ENCODE assay signal across 16 cellular contexts in genomic region chr11:74838188-74838587, GRCh38.
DNase-seq lines count a peak whose midpoint lies in the region; ATAC-seq and TF ChIP-seq lines count a peak whose summit lies in the region.
"Had no signal": no experiment of that assay in that cellular context is flagged by ENCODE, and none has a peak within 500 bp of the region (broad histone marks: within the 10 kb centered on the region; RNA-seq: fewer than 3 reads in every experiment).

No MANE protein-coding gene starts in this region.

- CTCF ChIA-PET in activated CD8-positive, alpha-beta T cell treated with anti-CD3 and anti-CD28 coated beads, Interleukin-2, amount 10 ng/mL, durations not matched to agents 7 days and 5 days (lab: Charles Lee) = interaction anchor here (1.2 kb wide), 1 partner anchor 99 kb away, joined by 3 read pairs; no protein-coding TSS in a partner anchor
- CTCF ChIA-PET in activated CD8-positive, alpha-beta T cell treated with anti-CD3 and anti-CD28 coated beads for 36 hours (lab: Charles Lee) = no interaction called here
- CTCF ChIA-PET in IMR-90 (lab: Yijun Ruan, JAX) = no interaction called here

- no peak overlapping the region for H4K12ac ChIP-seq in trophoblast cell (ENCODE audit: low read depth, low read length)

- no peaks in the 10 kb centered on the region for H3K9me3 ChIP-seq in IMR-90 (ENCODE audit: control insufficient read depth, insufficient read depth, low read length)
- peaks cover 2% of the 10 kb centered on the region for H3K9me3 ChIP-seq in trophoblast cell (ENCODE audit: insufficient read depth, low read depth, low read length)
- H3K9me3 ChIP-seq in aorta (ENCODE audit: control insufficient read depth, low read length) = no peaks in the 10 kb centered on the region
- H3K9me3 ChIP-seq: BLaER1 had no signal

- peaks cover 63% of the 10 kb centered on the region for H3K36me3 Mint-ChIP-seq in activated CD8-positive, alpha-beta T cell treated with anti-CD3 and anti-CD28 coated beads, Interleukin-2, amount 10 ng/mL, durations not matched to agents 7 days and 5 days (ENCODE audit: low read depth)
- H3K36me3 Mint-ChIP-seq in activated CD8-positive, alpha-beta T cell treated with anti-CD3 and anti-CD28 coated beads for 36 hours (ENCODE audit: low read depth) = peaks cover 35% of the 10 kb centered on the region

- in situ Hi-C loops in IMR-90 (cut with MboI; ENCODE audit: low sequenced_read_pairs) = no loop called here

- H3K14ac ChIP-seq in IMR-90 (replicated peaks; ENCODE audit: low read depth, low read length) = no peak overlapping the region
- no peak overlapping the region for H3K14ac ChIP-seq in trophoblast cell (ENCODE audit: low read length)

- H3K23ac ChIP-seq in IMR-90 (ENCODE audit: low read depth, low read length) (no peak overlapping the region), trophoblast cell (ENCODE audit: low read length) (no peak overlapping the region)

- intact Hi-C loops in activated CD8-positive, alpha-beta T cell treated with anti-CD3 and anti-CD28 coated beads for 36 hours (cut with micrococcal nuclease) = no loop called here
- intact Hi-C loops in IMR-90 (cut with micrococcal nuclease) = no loop called here
- intact Hi-C loops in aorta (cut with DNase I) = no loop called here

- H3K27me3 ChIP-seq in IMR-90 (ENCODE audit: control insufficient read depth, insufficient read depth, low read length) = no peaks in the 10 kb centered on the region
- no peaks in the 10 kb centered on the region for H3K27me3 ChIP-seq in trophoblast cell (ENCODE audit: insufficient read depth, low read length)
- no peaks in the 10 kb centered on the region for H3K27me3 ChIP-seq in aorta (ENCODE audit: control insufficient read depth in 1 of 2, insufficient read depth in 2 of 2, low read length in 1 of 2)
- H3K27me3 ChIP-seq: BLaER1 had no signal

- H3K4me1 ChIP-seq in IMR-90 (ENCODE audit: control insufficient read depth, insufficient read depth, low read length) (no peaks in the 10 kb centered on the region; the same call in 1 of the 2 replicates), trophoblast cell (ENCODE audit: control insufficient read depth in 1 of 2, insufficient read depth in 2 of 2, low read length in 2 of 2) (peaks cover 0 to 4% of the 10 kb centered on the region in 2 experiments), aorta (ENCODE audit: control insufficient read depth in 1 of 2, insufficient read depth in 2 of 2, low read length in 2 of 2) (no peaks in the 10 kb centered on the region)
- H3K4me1 ChIP-seq: BLaER1 had no signal

- H3K36me3 ChIP-seq in IMR-90 (ENCODE audit: control insufficient read depth, insufficient read depth, low read length) (peaks cover 44% of the 10 kb centered on the region), trophoblast cell (ENCODE audit: control insufficient read depth in 1 of 2, insufficient read depth in 2 of 2, low read length in 2 of 2) (peaks cover 12 to 25% of the 10 kb centered on the region in 2 experiments), aorta (ENCODE audit: control insufficient read depth in 1 of 2, insufficient read depth in 2 of 2, low read length in 1 of 2) (peaks cover 3 to 8% of the 10 kb centered on the region in 2 donors)

- H3K4ac ChIP-seq in IMR-90 (ENCODE audit: low read depth, low read length) (no peak overlapping the region), trophoblast cell (ENCODE audit: low read depth, low read length) (no peak overlapping the region)

- H2BK20ac ChIP-seq in IMR-90 (ENCODE audit: low read depth, low read length) = no peak overlapping the region

- no peak overlapping the region for H3K18ac ChIP-seq in IMR-90 (ENCODE audit: low read depth, low read length)
- no peak overlapping the region for H3K18ac ChIP-seq in trophoblast cell (ENCODE audit: low read length)

- H2AFZ ChIP-seq in IMR-90 (replicated peaks; ENCODE audit: low read length, poor library complexity) (no peak overlapping the region), trophoblast cell (ENCODE audit: insufficient read depth, low read length, poor library complexity) (no peak overlapping the region)

- H3K27ac Mint-ChIP-seq in activated CD8-positive, alpha-beta T cell treated with anti-CD3 and anti-CD28 coated beads, Interleukin-2, amount 10 ng/mL, durations not matched to agents 7 days and 5 days = peak overlapping the region; percentile 10
- no peak overlapping the region for H3K27ac Mint-ChIP-seq in activated CD8-positive, alpha-beta T cell treated with anti-CD3 and anti-CD28 coated beads for 36 hours

- H3K79me1 ChIP-seq in IMR-90 (ENCODE audit: low read depth in 1 of 2, low read length in 2 of 2) (peaks cover 11 to 38% of the 10 kb centered on the region in 2 experiments), trophoblast cell (ENCODE audit: low read length) (no peaks in the 10 kb centered on the region)

- no peak overlapping the region for H2BK5ac ChIP-seq in IMR-90 (ENCODE audit: low read depth, low read length, poor library complexity, severe bottlenecking)
- no peak overlapping the region for H2BK5ac ChIP-seq in trophoblast cell (ENCODE audit: low read depth, low read length, poor library complexity)

- H3K27me3 Mint-ChIP-seq in activated CD8-positive, alpha-beta T cell treated with anti-CD3 and anti-CD28 coated beads, Interleukin-2, amount 10 ng/mL, durations not matched to agents 7 days and 5 days (ENCODE audit: low read depth) = no peaks in the 10 kb centered on the region
- no peaks in the 10 kb centered on the region for H3K27me3 Mint-ChIP-seq in activated CD8-positive, alpha-beta T cell treated with anti-CD3 and anti-CD28 coated beads for 36 hours

- no CpG with 5 or more reads among the region's 1 CpG for WGBS in IMR-90 (ENCODE audit: extremely low coverage in 2 of 2, insufficient read length in 1 of 2), 2 experiments
- no CpG with 5 or more reads among the region's 1 CpG for WGBS in trophoblast cell (ENCODE audit: extremely low coverage, insufficient coverage, insufficient read length)
- WGBS in aorta, 2 donors = 97 to 100% methylated on average over 1 of the region's 1 CpG

- H4K5ac ChIP-seq in IMR-90 (ENCODE audit: low read depth, low read length) = no peak overlapping the region

- no peaks in the 10 kb centered on the region; the same call in 1 of the 2 replicates for H4K20me1 ChIP-seq in IMR-90 (ENCODE audit: insufficient read depth, low read length)
- H4K20me1 ChIP-seq: BLaER1 had no signal

- H3K4me3 ChIP-seq in IMR-90 (ENCODE audit: insufficient read depth, low read depth, low read length) = no peak overlapping the region
- no peak overlapping the region for H3K4me3 ChIP-seq in trophoblast cell (ENCODE audit: low read depth, low read length)
- no peak overlapping the region for H3K4me3 ChIP-seq in aorta (ENCODE audit: low read length in 2 of 2)
- H3K4me3 ChIP-seq: BLaER1 had no signal

- no TSS peak for BruUV-seq in IMR-90 (replicated peaks; lab: Mats Ljungman, UMichigan)

- TF ChIP-seq CTCF in activated CD8-positive, alpha-beta T cell treated with anti-CD3 and anti-CD28 coated beads for 36 hours (IDR thresholded peaks at IDR 0.05) = no peak
- no peak for TF ChIP-seq CTCF in IMR-90 (conservative IDR thresholded peaks at IDR 0.05; ENCODE audit: low read depth, low read length)

- no peak overlapping the region for H2BK15ac ChIP-seq in IMR-90 (ENCODE audit: low read depth, low read length)

- no peak overlapping the region for H3K4me3 Mint-ChIP-seq in activated CD8-positive, alpha-beta T cell treated with anti-CD3 and anti-CD28 coated beads, Interleukin-2, amount 10 ng/mL, durations not matched to agents 7 days and 5 days
- no peak overlapping the region for H3K4me3 Mint-ChIP-seq in activated CD8-positive, alpha-beta T cell treated with anti-CD3 and anti-CD28 coated beads for 36 hours

- H3K9ac ChIP-seq in IMR-90 (ENCODE audit: low read depth, low read length) (no peak overlapping the region), trophoblast cell (ENCODE audit: low read length) (no peak overlapping the region)
- H3K9ac ChIP-seq: BLaER1 had no signal

- no peak for TF ChIP-seq POLR2A in IMR-90 (IDR thresholded peaks at IDR 0.05; ENCODE audit: low read depth, low read length)

- H2AK9ac ChIP-seq in IMR-90 (replicated peaks; ENCODE audit: low read depth, low read length, poor library complexity) = no peak overlapping the region

- peaks cover 4% of the 10 kb centered on the region for H3K4me1 Mint-ChIP-seq in activated CD8-positive, alpha-beta T cell treated with anti-CD3 and anti-CD28 coated beads, Interleukin-2, amount 10 ng/mL, durations not matched to agents 7 days and 5 days (ENCODE audit: low read depth)
- peaks cover 6% of the 10 kb centered on the region for H3K4me1 Mint-ChIP-seq in activated CD8-positive, alpha-beta T cell treated with anti-CD3 and anti-CD28 coated beads for 36 hours (ENCODE audit: low read depth)

- H4K91ac ChIP-seq in IMR-90 (ENCODE audit: insufficient read depth, low read depth, low read length) (no peak overlapping the region), trophoblast cell (ENCODE audit: low read depth, low read length) (no peak overlapping the region)

- dilution Hi-C loops in IMR-90 (cut with HindIII; ENCODE audit: low sequenced_read_pairs, unreplicated experiment) = no loop called here

- H2BK120ac ChIP-seq in IMR-90 (ENCODE audit: low read depth, low read length) (no peak overlapping the region), trophoblast cell (ENCODE audit: insufficient read depth, low read length, poor library complexity) (no peak overlapping the region)

- no peak overlapping the region for H3K4me2 ChIP-seq in IMR-90 (ENCODE audit: low read depth, low read length)
- no peak overlapping the region for H3K4me2 ChIP-seq in trophoblast cell (ENCODE audit: low read length)
- H3K4me2 ChIP-seq: BLaER1 had no signal

- DNase-seq in activated CD8-positive, alpha-beta T cell treated with anti-CD3 and anti-CD28 coated beads, Interleukin-2, amount 10 ng/mL, durations not matched to agents 7 days and 5 days = no peak
- no peak for DNase-seq in activated CD8-positive, alpha-beta T cell treated with anti-CD3 and anti-CD28 coated beads for 36 hours
- DNase-seq in IMR-90 = peak; percentile 23
- peak; percentile 29 for DNase-seq in foreskin melanocyte
- DNase-seq in trophoblast cell = peak in 1 of 2 donors; percentile 47
- no peak for DNase-seq in activated CD4-positive, CD25-positive, alpha-beta regulatory T cell (lab: John Stamatoyannopoulos, UW)
- DNase-seq in aorta = no peak
- no peak for DNase-seq in substantia nigra (lab: John Stamatoyannopoulos, UW)
- DNase-seq: DMS 273 treated with DMSO at 0.1 percent for 48 hours, NCI-H1105 treated with DMSO at 0.1 percent for 48 hours, NCI-H1694 treated with DMSO at 0.1 percent for 48 hours, NCI-H345, NCI-H526, Right ventricle myocardium superior had no signal

- no peak overlapping the region for H3K56ac ChIP-seq in IMR-90 (ENCODE audit: extremely low read depth, insufficient read depth, low read length)

- H3K79me2 ChIP-seq in trophoblast cell (ENCODE audit: control insufficient read depth, insufficient read depth, low read length, poor library complexity) = no peaks in the 10 kb centered on the region

- peaks cover 4% of the 10 kb centered on the region for H3K9me1 ChIP-seq in IMR-90 (ENCODE audit: insufficient read depth, low read length)

- H2AK5ac ChIP-seq in IMR-90 (ENCODE audit: low read depth, low read length) = no peak overlapping the region
- no peak overlapping the region for H2AK5ac ChIP-seq in trophoblast cell (ENCODE audit: low read length)

- TF ChIP-seq RAD21 in IMR-90 (IDR thresholded peaks at IDR 0.05; ENCODE audit: low read length) = no peak

- no peak overlapping the region for H2BK12ac ChIP-seq in trophoblast cell (ENCODE audit: low read length)

- H3K27ac ChIP-seq in IMR-90 (ENCODE audit: insufficient read depth, low read length) (no peak overlapping the region), trophoblast cell (ENCODE audit: low read depth, low read length) (peak overlapping the region; percentile 4), aorta (ENCODE audit: low read depth in 1 of 2, low read length in 2 of 2) (no peak overlapping the region), substantia nigra (ENCODE audit: low read depth, low read length, poor library complexity, severe bottlenecking) (no peak overlapping the region)
- H3K27ac ChIP-seq: 22Rv1, BLaER1 had no signal

- POLR2A ChIA-PET in activated CD8-positive, alpha-beta T cell treated with anti-CD3 and anti-CD28 coated beads, Interleukin-2, amount 10 ng/mL, durations not matched to agents 7 days and 5 days (lab: Charles Lee) = no interaction called here
- POLR2A ChIA-PET in activated CD8-positive, alpha-beta T cell treated with anti-CD3 and anti-CD28 coated beads for 36 hours (lab: Charles Lee) = interaction anchor here (0.9 kb wide), 1 partner anchor 17 kb away, joined by 3 read pairs; no protein-coding TSS in a partner anchor
- POLR2A ChIA-PET in IMR-90 (lab: Charles Lee; ENCODE audit: unreplicated experiment) = interaction anchor here (0.5 kb wide), 1 partner anchor 246 kb away, joined by 3 read pairs; the partner anchor contains the start of gene POLD3

- ATAC-seq in activated CD8-positive, alpha-beta T cell treated with anti-CD3 and anti-CD28 coated beads, Interleukin-2, amount 10 ng/mL, durations not matched to agents 7 days and 5 days = no peak
- no peak for ATAC-seq in activated CD8-positive, alpha-beta T cell treated with anti-CD3 and anti-CD28 coated beads for 36 hours
- ATAC-seq in IMR-90 (ENCODE audit: low read depth) = peak; percentile 40
- no peak for ATAC-seq in aorta (ENCODE audit: low FRiP score)

- H3K9me3 Mint-ChIP-seq in activated CD8-positive, alpha-beta T cell treated with anti-CD3 and anti-CD28 coated beads, Interleukin-2, amount 10 ng/mL, durations not matched to agents 7 days and 5 days (ENCODE audit: insufficient read depth) = no peaks in the 10 kb centered on the region
- H3K9me3 Mint-ChIP-seq in activated CD8-positive, alpha-beta T cell treated with anti-CD3 and anti-CD28 coated beads for 36 hours = no peaks in the 10 kb centered on the region

- H4K8ac ChIP-seq in IMR-90 (ENCODE audit: low read depth in 2 of 2, low read length in 2 of 2) (no peak overlapping the region), trophoblast cell (ENCODE audit: low read depth, low read length) (no peak overlapping the region)

Comparison
In these comparisons a context has a peak if more than half of its experiments do, and no peak if none do; other contexts are left out.
1. DNase-seq: peak in IMR-90 (single experiment) and foreskin melanocyte (single experiment); none in activated CD8-positive, alpha-beta T cell treated with anti-CD3 and anti-CD28 coated beads, Interleukin-2, amount 10 ng/mL, durations not matched to agents 7 days and 5 days (single experiment), activated CD8-positive, alpha-beta T cell treated with anti-CD3 and anti-CD28 coated beads for 36 hours (single experiment), activated CD4-positive, CD25-positive, alpha-beta regulatory T cell (0 of 4), aorta (0 of 2) and substantia nigra (0 of 49).